Comparison of ENCODE assay signal across 15 cellular contexts in genomic region chr20:8678098-8678776, GRCh38.
"Had no signal": no experiment of that assay in that cellular context is flagged by ENCODE, and none has a peak within 500 bp of the region (broad histone marks: within the 10 kb centered on the region; RNA-seq: fewer than 3 reads in every experiment).

No MANE protein-coding gene starts in this region.

- ATAC-seq: activated CD4-positive, CD25-positive, alpha-beta regulatory T cell treated with anti-CD3 and anti-CD28 coated beads, Interleukin-2, amount 50 U/mL, for 24 hours; activated naive CD8-positive, alpha-beta T cell treated with anti-CD3 and anti-CD28 coated beads, Interleukin-2, amount 50 U/mL, for 24 hours; T-cell had no signal

- H3K4me1 ChIP-seq: colonic mucosa, esophagus squamous epithelium had no signal

- H3K27ac ChIP-seq: cardiac muscle cell, colonic mucosa, esophagus squamous epithelium had no signal

- H3K9me3 ChIP-seq: colonic mucosa, esophagus squamous epithelium had no signal

- H3K4me3 ChIP-seq: cardiac muscle cell, colonic mucosa, esophagus squamous epithelium had no signal

- H3K36me3 ChIP-seq: cardiac muscle cell, colonic mucosa, esophagus squamous epithelium had no signal

- H3K27me3 ChIP-seq: cardiac muscle cell, colonic mucosa, esophagus squamous epithelium had no signal

- DNase-seq: activated CD4-positive, alpha-beta T cell treated with anti-CD3 and anti-CD28 coated beads, Interleukin-2, amount 50 U/mL, for 4 hours; activated naive CD4-positive, alpha-beta T cell treated with anti-CD3 and anti-CD28 coated beads for 36 hours; activated naive CD8-positive, alpha-beta T cell treated with anti-CD3 and anti-CD28 coated beads, Interleukin-2, amount 50 U/mL, for 24 hours; activated T-cell treated with anti-CD3 and anti-CD28 coated beads for 4 hours; colonic mucosa; esophagus squamous epithelium; foreskin melanocyte; islet precursor cell; mammary epithelial cell; stimulated activated CD4-positive, alpha-beta T cell treated with anti-CD3 and anti-CD28 coated beads, Interleukin-12 subunit alpha, Interleukin-12 subunit beta, amount 100 ng/mL, for 4 hours; stimulated activated CD4-positive, alpha-beta T cell treated with anti-CD3 and anti-CD28 coated beads, Interleukin-2, amount 100 ng/mL, for 24 hours; T-cell; T-helper 9 cell had no signal
